Comparison of ENCODE assay signal across 8 cellular contexts in genomic region chr15:55992769-55993110, GRCh38. TPM values are rescaled to one million over a fixed set of nuclear protein-coding genes. Genes with fewer than 3 reads are reported as not detected.
DNase-seq lines count a peak whose midpoint lies in the region; ATAC-seq and TF ChIP-seq lines count a peak whose summit lies in the region.

No MANE protein-coding gene starts in this region.

- no peak for TF ChIP-seq CTCF in progenitor cell of endocrine pancreas (IDR thresholded peaks at IDR 0.05; ENCODE audit: unreplicated experiment)

- H3K27me3 ChIP-seq in SJSA1 (replicated peaks) = no peaks in the 10 kb centered on the region

- peaks cover 12% of the 10 kb centered on the region for H3K27me3 Mint-ChIP-seq in progenitor cell of endocrine pancreas

- H3K36me3 ChIP-seq in ES-I3 (ENCODE audit: insufficient read depth, low read length) = no peaks in the 10 kb centered on the region
- peaks cover 25% of the 10 kb centered on the region for H3K36me3 ChIP-seq in SJSA1

- H3K4me3 ChIP-seq in SJSA1 = peak overlapping the region; percentile 95

- intact Hi-C loops in posterior vena cava (cut with DNase I) = no loop called here

- H3K9me3 Mint-ChIP-seq in progenitor cell of endocrine pancreas (ENCODE audit: low read depth) = no peaks in the 10 kb centered on the region

- DNase-seq in SJSA1 (ENCODE audit: low read depth in 1 of 2, low spot score in 2 of 2) (no peak), fibroblast of peridontal ligament (ENCODE audit: extremely low read depth) (peak; percentile 53), progenitor cell of endocrine pancreas (ENCODE audit: low spot score, unreplicated experiment) (no peak), AG08395 (ENCODE audit: low spot score) (no peak), posterior vena cava (ENCODE audit: low spot score) (no peak), cerebellar nuclear complex (lab: John Stamatoyannopoulos, UW) (no peak)

- peak overlapping the region; percentile 60; the same call in 1 of the 2 replicates for H3K9ac ChIP-seq in ES-I3 (ENCODE audit: low read depth, low read length)

- H3K4me3 Mint-ChIP-seq in progenitor cell of endocrine pancreas (ENCODE audit: low read depth) = peak overlapping the region; percentile 90

- peaks cover 20% of the 10 kb centered on the region for H3K4me1 Mint-ChIP-seq in progenitor cell of endocrine pancreas (ENCODE audit: low read depth)

- H3K36me3 Mint-ChIP-seq in progenitor cell of endocrine pancreas (ENCODE audit: insufficient read depth) = peaks cover 6% of the 10 kb centered on the region

- H3K27ac Mint-ChIP-seq in progenitor cell of endocrine pancreas = peak overlapping the region; percentile 71

- peak overlapping the region; percentile 79 for H3K27ac ChIP-seq in SJSA1

- H3K4me1 ChIP-seq in ES-I3 (ENCODE audit: insufficient read depth, low read length) (no peaks in the 10 kb centered on the region), SJSA1 (replicated peaks) (peaks cover 32% of the 10 kb centered on the region)

- ATAC-seq in HG02885 (IDR thresholded peaks at IDR 0.05; ENCODE audit: poor library complexity, unreplicated experiment) = no peak

- H3K9me3 ChIP-seq in ES-I3 (ENCODE audit: control insufficient read depth, insufficient read depth, low read length) (no peaks in the 10 kb centered on the region), SJSA1 (replicated peaks) (no peaks in the 10 kb centered on the region; the same call in 1 of the 2 replicates)

RNA-seq across cellular contexts. Expression of gene NEDD4, which starts 0.7 kb away (rescaled TPM):
- total RNA-seq in SJSA1 (2014; rRNA removed; shearing (Covaris generic)) = 66.6 and 114 TPM in 2 replicates
- total RNA-seq in progenitor cell of endocrine pancreas (12.3 and 14.2 TPM in 2 replicates), posterior vena cava (10 to 100 TPM; 13.7 to 22.6 TPM)
